Comparison of ENCODE assay signal across 3 cellular contexts in the genomic region with DNA sequence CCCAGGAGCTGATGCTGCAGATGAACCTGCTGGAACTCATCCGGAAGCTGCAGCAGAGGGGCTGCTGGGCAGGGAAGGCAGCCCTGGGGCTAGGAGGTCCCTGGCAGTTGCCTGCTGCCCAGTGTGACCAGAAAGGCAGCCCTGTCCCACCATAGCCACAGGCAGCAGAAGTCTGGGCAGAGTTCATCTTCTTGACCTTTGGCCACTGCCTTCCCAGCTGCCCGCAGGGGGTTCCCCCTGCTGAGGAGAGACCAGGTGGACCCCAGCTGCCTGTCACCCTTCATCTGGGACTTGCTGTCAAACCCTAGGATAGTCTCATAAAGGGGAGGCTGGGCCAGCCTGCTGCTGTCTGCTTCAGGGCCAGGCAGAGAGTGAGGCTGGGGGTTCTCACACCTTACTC. TPM values are rescaled to one million over a fixed set of nuclear protein-coding genes. Genes with fewer than 3 reads are reported as not detected.
"Had no signal": no experiment of that assay in that cellular context is flagged by ENCODE, and none has a peak within 500 bp of the region (broad histone marks: within the 10 kb centered on the region; RNA-seq: fewer than 3 reads in every experiment).

No MANE protein-coding gene starts in this region.

RNA-seq across cellular contexts. Expression of gene PRODH, which starts 24.6 kb away (rescaled TPM):
- total RNA-seq: lung microvascular endothelial cell, mononuclear cell had no signal
- polyA plus RNA-seq: immature natural killer cell had no signal
